Comparison of ENCODE assay signal across 8 cellular contexts in genomic region chr13:113029487-113030258, GRCh38.
DNase-seq lines count a peak whose midpoint lies in the region; ATAC-seq and TF ChIP-seq lines count a peak whose summit lies in the region.

No MANE protein-coding gene starts in this region.

- H3K9me2 ChIP-seq in Karpas-422 (replicated peaks; ENCODE audit: insufficient read depth, low read length) = no peaks in the 10 kb centered on the region

- 39% methylated on average over 22 of the region's 23 CpGs for WGBS in prostate gland

- peak; percentile 75 for ATAC-seq in DND-41 (ENCODE audit: insufficient read depth, low read depth)
- no peak for ATAC-seq in GM19035 (IDR thresholded peaks at IDR 0.05; ENCODE audit: unreplicated experiment)
- no peak for ATAC-seq in GM18505 (IDR thresholded peaks at IDR 0.05; ENCODE audit: unreplicated experiment)
- ATAC-seq in HG03342 (IDR thresholded peaks at IDR 0.05; ENCODE audit: unreplicated experiment) = no peak

- H3K79me2 ChIP-seq in DND-41 (ENCODE audit: insufficient read depth, low read length) (no peaks in the 10 kb centered on the region), Karpas-422 (ENCODE audit: low read length) (no peaks in the 10 kb centered on the region)

- H3K27ac ChIP-seq in DND-41 (ENCODE audit: low read length) (no peak overlapping the region), Karpas-422 (ENCODE audit: low read length) (no peak overlapping the region), prostate gland (no peak overlapping the region)

- H3K9ac ChIP-seq in DND-41 (ENCODE audit: low read depth, low read length) (no peak overlapping the region), Karpas-422 (ENCODE audit: low read length) (no peak overlapping the region)

- no peak for TF ChIP-seq POLR2A in prostate gland (IDR thresholded peaks at IDR 0.05)
- TF ChIP-seq POLR2A in GM18505 (IDR thresholded peaks at IDR 0.05; ENCODE audit: borderline replicate concordance, extremely low read depth, insufficient read depth, insufficient read length) = no peak

- peaks cover 14% of the 10 kb centered on the region; the same call in 1 of the 2 replicates for H4K20me1 ChIP-seq in DND-41 (ENCODE audit: insufficient read depth, low read length)
- no peaks in the 10 kb centered on the region for H4K20me1 ChIP-seq in Karpas-422 (ENCODE audit: insufficient read depth, low read depth, low read length)

- H3K27me3 ChIP-seq in DND-41 (ENCODE audit: insufficient read depth, low read length, poor library complexity) (peaks cover 9% of the 10 kb centered on the region), Karpas-422 (ENCODE audit: low read length) (no peaks in the 10 kb centered on the region), prostate gland (replicated peaks; ENCODE audit: insufficient read depth) (no peaks in the 10 kb centered on the region)

- H3K36me3 ChIP-seq in DND-41 (ENCODE audit: insufficient read depth, low read length) = no peaks in the 10 kb centered on the region
- no peaks in the 10 kb centered on the region for H3K36me3 ChIP-seq in Karpas-422 (ENCODE audit: insufficient read depth, low read length)
- no peaks in the 10 kb centered on the region for H3K36me3 ChIP-seq in prostate gland

- H3K4me2 ChIP-seq in DND-41 (ENCODE audit: insufficient read depth, low read length) (no peak overlapping the region), Karpas-422 (ENCODE audit: low read depth, low read length, poor library complexity, severe bottlenecking) (no peak overlapping the region)

- TF ChIP-seq CTCF in DND-41 (IDR thresholded peaks at IDR 0.05; ENCODE audit: borderline replicate concordance, extremely low read depth, low read length, poor library complexity, severe bottlenecking) (peak; percentile 95), epithelial cell of proximal tubule (conservative IDR thresholded peaks at IDR 0.05; ENCODE audit: low read depth, low read length) (peak; percentile 93), prostate gland (IDR thresholded peaks at IDR 0.05) (peak; percentile 73 to 91 (median 88))

- H2AFZ ChIP-seq in DND-41 (ENCODE audit: low read depth, low read length) = no peak overlapping the region
- H2AFZ ChIP-seq in Karpas-422 (ENCODE audit: low read length) = no peak overlapping the region

- intact Hi-C loops in prostate gland (cut with DNase I) = no loop called here

- H3K9me3 ChIP-seq in DND-41 (ENCODE audit: insufficient read depth, low read length, severe bottlenecking) (no peaks in the 10 kb centered on the region), Karpas-422 (ENCODE audit: low read length) (no peaks in the 10 kb centered on the region), prostate gland (no peaks in the 10 kb centered on the region)

- DNase-seq in DND-41 (peak; percentile 60), Karpas-422 (peak; percentile 70), epithelial cell of proximal tubule (ENCODE audit: low read depth) (no peak), prostate gland (ENCODE audit: low spot score) (no peak)
- peak; percentile 4 to 37 for DNase-seq in activated CD8-positive, alpha-beta memory T cell treated with anti-CD3 and anti-CD28 coated beads for 1 hour (ENCODE audit: extremely low read depth in 1 of 2, low read depth in 1 of 2)

- H3K4me1 ChIP-seq in DND-41 (ENCODE audit: insufficient read depth, low read length) (no peaks in the 10 kb centered on the region), Karpas-422 (ENCODE audit: low read length) (no peaks in the 10 kb centered on the region), prostate gland (replicated peaks) (no peaks in the 10 kb centered on the region)

- H3K4me3 ChIP-seq in DND-41 (ENCODE audit: low read depth in 1 of 2, low read length in 2 of 2) (no peak overlapping the region), Karpas-422 (ENCODE audit: low read length) (no peak overlapping the region), epithelial cell of proximal tubule (ENCODE audit: low read depth, low read length) (no peak overlapping the region), prostate gland (no peak overlapping the region)

Comparison
In these comparisons a context has a peak if more than half of its experiments do, and no peak if none do; other contexts are left out.
1. DNase-seq: peak in DND-41 (single experiment), Karpas-422 (single experiment) and activated CD8-positive, alpha-beta memory T cell treated with anti-CD3 and anti-CD28 coated beads for 1 hour (2 of 2); none in epithelial cell of proximal tubule (single experiment) and prostate gland (single experiment).
2. Peak in every context shown above with its lines, with median percentiles within 50 percentile points of each other: CTCF ChIP-seq.